In the genomic region with DNA sequence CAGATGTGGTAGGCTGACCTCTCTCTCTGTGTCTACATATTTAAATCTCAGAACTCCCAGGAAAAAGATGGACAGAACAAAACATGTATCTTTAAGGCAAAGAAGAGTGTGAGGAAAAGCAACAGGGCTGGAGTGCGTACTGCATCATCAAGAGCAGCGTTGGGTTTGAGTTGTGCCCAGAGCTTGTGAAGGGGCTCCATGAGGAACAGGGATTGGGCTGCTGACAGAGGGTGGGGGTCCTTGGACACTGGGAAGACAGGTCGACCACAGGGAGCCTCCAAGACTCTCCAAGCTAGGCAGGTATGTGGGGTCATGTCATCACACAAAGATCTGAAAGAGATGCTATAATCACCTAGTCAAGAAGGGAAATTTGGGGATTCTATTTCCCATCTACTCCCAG, we compare ENCODE assay signal across 20 cellular contexts.
"Had no signal": no experiment of that assay in that cellular context is flagged by ENCODE, and none has a peak within 500 bp of the region (broad histone marks: within the 10 kb centered on the region; RNA-seq: fewer than 3 reads in every experiment).

No MANE protein-coding gene starts in this region.

- H3K27me3 ChIP-seq: foreskin keratinocyte, gastroesophageal sphincter, hepatocyte, left lung had no signal

- H3K9me3 ChIP-seq: esophagus muscularis mucosa, gastroesophageal sphincter, heart left ventricle, left lung, lower lobe of right lung had no signal

- H3K27ac ChIP-seq: coronary artery, dorsolateral prefrontal cortex, esophagus muscularis mucosa, foreskin keratinocyte, gastroesophageal sphincter, heart left ventricle, hepatocyte, left lung, lower lobe of right lung had no signal

- H3K27me3 Mint-ChIP-seq: memory B cell had no signal

- H3K79me2 ChIP-seq: hepatocyte had no signal

- H3K4me2 ChIP-seq: hepatocyte had no signal

- DNase-seq: dermis blood vessel endothelial cell; dorsolateral prefrontal cortex; effector CD4-positive, alpha-beta T cell; effector memory CD4-positive, alpha-beta T cell; foreskin keratinocyte; heart left ventricle; hypothalamus; immature natural killer cell; left cardiac atrium; left lung; left ventricle myocardium superior; lower lobe of right lung; mammary epithelial cell; mesendoderm; midbrain had no signal

- H3K4me3 ChIP-seq: coronary artery, dorsolateral prefrontal cortex, esophagus muscularis mucosa, gastroesophageal sphincter, heart left ventricle, hepatocyte, left lung, lower lobe of right lung had no signal

- H2AFZ ChIP-seq: hepatocyte had no signal

- H3K36me3 ChIP-seq: esophagus muscularis mucosa, gastroesophageal sphincter, heart left ventricle, left lung, lower lobe of right lung had no signal

- H3K4me3 Mint-ChIP-seq: immature natural killer cell, memory B cell had no signal

- H3K27ac Mint-ChIP-seq: memory B cell had no signal

- H3K4me1 Mint-ChIP-seq: memory B cell had no signal

- H3K4me1 ChIP-seq: esophagus muscularis mucosa, foreskin keratinocyte, gastroesophageal sphincter, heart left ventricle, left lung, lower lobe of right lung had no signal

- ATAC-seq: foreskin keratinocyte, gastroesophageal sphincter, heart left ventricle, left cardiac atrium, left lung, left ventricle myocardium superior, lower lobe of right lung had no signal

- H3K36me3 Mint-ChIP-seq: memory B cell had no signal
